In the genomic region with DNA sequence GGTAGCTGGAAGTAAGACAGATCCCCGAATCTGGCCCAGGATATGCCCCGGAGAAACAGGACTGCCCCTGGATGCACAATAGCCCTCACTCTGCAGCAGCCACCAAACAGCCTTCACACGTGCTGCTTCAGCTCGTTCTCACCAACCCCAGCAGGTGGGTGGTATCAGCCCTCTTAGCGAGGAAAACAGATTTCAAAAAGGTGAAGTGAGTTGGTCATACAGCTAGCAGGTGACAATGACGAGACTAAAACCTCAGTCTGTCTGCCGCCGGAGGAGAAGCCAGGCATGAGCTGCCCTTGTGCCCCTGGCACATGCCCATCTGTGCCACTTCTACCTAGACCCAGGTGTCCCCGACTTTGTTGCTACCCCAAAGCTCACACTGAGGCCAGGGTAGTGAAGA, we compare ENCODE assay signal across 17 cellular contexts.
DNase-seq lines count a peak whose midpoint lies in the region; ATAC-seq, FAIRE-seq and TF ChIP-seq lines count a peak whose summit lies in the region.
"Had no signal": no experiment of that assay in that cellular context is flagged by ENCODE, and none has a peak within 500 bp of the region (broad histone marks: within the 10 kb centered on the region; RNA-seq: fewer than 3 reads in every experiment).

No MANE protein-coding gene starts in this region.

- H3K4me1 ChIP-seq in heart right ventricle = peaks cover 28 to 80% (median 68%) of the 10 kb centered on the region in 9 donors
- H3K4me1 ChIP-seq in pancreas = peaks cover 5 to 39% (median 31%) of the 10 kb centered on the region in 3 donors

- H3K4me3 ChIP-seq in heart right ventricle (no peak overlapping the region), epithelial cell of proximal tubule (ENCODE audit: low read depth, low read length) (peak overlapping the region; percentile 15), pancreas (no peak overlapping the region)

- in situ Hi-C loops in ACHN (cut with HindIII; ENCODE audit: low pct_ligation_motif_present, low pct_unique_long_range_greater_than_20kb, low sequenced_read_pairs) = no loop called here

- FAIRE-seq in pancreas (lab: Jason Lieb, UNC) = no peak
- FAIRE-seq: GM18507 had no signal

- ATAC-seq in heart right ventricle (peak in 1 of 8 donors; percentile 8), Right ventricle myocardium inferior (no peak), pancreas (no peak), HG02840 (IDR thresholded peaks at IDR 0.05; ENCODE audit: low FRiP score, unreplicated experiment) (no peak), HG03571 (IDR thresholded peaks at IDR 0.05; ENCODE audit: unreplicated experiment) (no peak)
- no peak for ATAC-seq in activated naive CD4-positive, alpha-beta T cell treated with anti-CD3 and anti-CD28 coated beads, Interleukin-2, amount 50 U/mL, for 72 hours
- ATAC-seq: activated naive CD8-positive, alpha-beta T cell treated with anti-CD3 and anti-CD28 coated beads, Interleukin-2, amount 50 U/mL, for 24 hours had no signal

- no peaks in the 10 kb centered on the region for H3K36me3 ChIP-seq in heart right ventricle
- H3K36me3 ChIP-seq in pancreas = no peaks in the 10 kb centered on the region

- no peak for DNase-seq in heart right ventricle
- DNase-seq in Right ventricle myocardium inferior (ENCODE audit: missing footprints) = no peak
- DNase-seq in epithelial cell of proximal tubule (ENCODE audit: low read depth) = no peak
- DNase-seq in pancreas = no peak
- DNase-seq in activated naive CD4-positive, alpha-beta T cell treated with anti-CD3 and anti-CD28 coated beads, Interleukin-2, amount 50 U/mL, for 72 hours (ENCODE audit: low spot score in 2 of 2) = no peak
- DNase-seq in ACHN = no peak
- DNase-seq: activated CD4-positive, alpha-beta T cell treated with anti-CD3 and anti-CD28 coated beads for 4 hours; activated naive CD8-positive, alpha-beta T cell treated with anti-CD3 and anti-CD28 coated beads, Interleukin-2, amount 50 U/mL, for 24 hours; activated T-cell treated with anti-CD3 and anti-CD28 coated beads, Interleukin-2, amount 50 U/mL, for 24 hours; immature natural killer cell; NCI-H1930; NCI-H82; SHP77 had no signal

- H3K9me3 ChIP-seq in heart right ventricle (no peaks in the 10 kb centered on the region), pancreas (no peaks in the 10 kb centered on the region)

- WGBS in heart right ventricle, 2 donors = 58 to 70% methylated on average over 9 of the region's 9 CpGs
- WGBS in pancreas, 2 donors = 89 to 90% methylated on average over 9 of the region's 9 CpGs

- H3K27me3 ChIP-seq in heart right ventricle (no peaks in the 10 kb centered on the region), pancreas (no peaks in the 10 kb centered on the region)

- H3K27ac ChIP-seq in heart right ventricle (peak overlapping the region; percentile 75 to 98 (median 93)), pancreas (peak overlapping the region in 3 of 4 donors; percentile 42 to 69 (median 64))

- no peaks in the 10 kb centered on the region for H3K9me3 Mint-ChIP-seq in activated naive CD4-positive, alpha-beta T cell treated with anti-CD3 and anti-CD28 coated beads, Interleukin-2, amount 50 U/mL, for 72 hours
- H3K9me3 Mint-ChIP-seq: activated naive CD8-positive, alpha-beta T cell treated with anti-CD3 and anti-CD28 coated beads, Interleukin-2, amount 50 U/mL, for 24 hours; activated T-cell treated with anti-CD3 and anti-CD28 coated beads, Interleukin-2, amount 50 U/mL, for 24 hours; immature natural killer cell; T-helper 2 cell treated with Interferon-gamma antibody and Interleukin-4, amounts not matched to agents 5 μg/mL and 100 μg/mL, for 36 hours had no signal

- intact Hi-C loops in heart right ventricle (cut with DNase I) = loop anchor here in 7 of 10 donors (2.0 to 10.0 kb wide), 8 partner anchors 37 to 93 kb away; partner anchors contain the start of gene YPEL2 (in 5 of the 7)
- intact Hi-C loops in Right ventricle myocardium inferior (cut with DNase I) = loop anchor here (1.0 kb wide), 1 partner anchor 94 kb away; no protein-coding TSS in a partner anchor
- intact Hi-C loops in pancreas (cut with DNase I) = no loop called here

- TF ChIP-seq CTCF in heart right ventricle (IDR thresholded peaks at IDR 0.05) (no peak), epithelial cell of proximal tubule (conservative IDR thresholded peaks at IDR 0.05; ENCODE audit: low read depth, low read length) (no peak), pancreas (IDR thresholded peaks at IDR 0.05) (no peak)

- H3K27ac Mint-ChIP-seq in activated naive CD4-positive, alpha-beta T cell treated with anti-CD3 and anti-CD28 coated beads, Interleukin-2, amount 50 U/mL, for 72 hours = no peak overlapping the region
- H3K27ac Mint-ChIP-seq: activated naive CD8-positive, alpha-beta T cell treated with anti-CD3 and anti-CD28 coated beads, Interleukin-2, amount 50 U/mL, for 24 hours; activated T-cell treated with anti-CD3 and anti-CD28 coated beads, Interleukin-2, amount 50 U/mL, for 24 hours; immature natural killer cell; T-helper 2 cell treated with Interferon-gamma antibody and Interleukin-4, amounts not matched to agents 5 μg/mL and 100 μg/mL, for 36 hours had no signal

- no peaks in the 10 kb centered on the region for H3K36me3 Mint-ChIP-seq in activated naive CD4-positive, alpha-beta T cell treated with anti-CD3 and anti-CD28 coated beads, Interleukin-2, amount 50 U/mL, for 72 hours
- H3K36me3 Mint-ChIP-seq: immature natural killer cell had no signal

Comparison
In these comparisons a context has a peak if more than half of its experiments do, and no peak if none do; other contexts are left out.
1. intact Hi-C loops: an anchor here in heart right ventricle (2.0 to 10.0 kb wide) and Right ventricle myocardium inferior (1.0 kb wide); none called in pancreas.